ENCODE assay signal across 9 cellular contexts in the genomic region with DNA sequence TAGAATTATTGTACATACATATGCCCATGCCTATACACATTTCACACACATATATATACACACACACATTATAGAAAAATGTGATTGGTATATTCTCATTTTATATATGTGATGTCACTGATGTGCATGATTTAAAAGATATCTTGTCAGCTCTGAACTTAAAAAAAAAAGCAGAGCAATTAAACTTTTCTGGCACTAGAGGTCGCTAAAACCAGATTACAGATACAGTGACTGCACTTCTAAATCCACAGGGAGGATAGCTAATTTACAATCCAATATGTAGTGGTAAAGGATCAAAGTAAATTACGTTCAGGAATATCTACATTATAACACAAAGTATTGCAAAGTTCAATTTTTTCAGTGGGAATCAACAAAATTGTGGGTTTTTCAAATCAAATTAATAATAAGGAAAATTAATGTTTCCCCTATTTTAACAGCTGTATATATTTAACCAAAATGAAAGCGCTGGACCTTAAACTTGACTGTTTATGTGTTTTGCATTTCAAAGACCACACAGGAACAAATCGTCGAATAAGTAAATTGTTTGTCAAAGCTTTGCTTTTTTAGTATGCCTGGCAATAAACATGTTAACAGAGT.
DNase-seq lines count a peak whose midpoint lies in the region; ATAC-seq, FAIRE-seq and TF ChIP-seq lines count a peak whose summit lies in the region.
"Had no signal": no experiment of that assay in that cellular context is flagged by ENCODE, and none has a peak within 500 bp of the region (broad histone marks: within the 10 kb centered on the region; RNA-seq: fewer than 3 reads in every experiment).

No MANE protein-coding gene starts in this region.

- no peak overlapping the region for H2AFZ ChIP-seq in neuronal stem cell (ENCODE audit: low read length)

- H3K9me3 ChIP-seq in BE2C = no peaks in the 10 kb centered on the region
- no peaks in the 10 kb centered on the region for H3K9me3 ChIP-seq in neuronal stem cell (replicated peaks in 1 of 2; ENCODE audit: control insufficient read depth in 2 of 2, insufficient read depth in 1 of 2, low read depth in 1 of 2, low read length in 2 of 2)
- H3K9me3 ChIP-seq in psoas muscle = no peaks in the 10 kb centered on the region

- H3K4me2 ChIP-seq in neuronal stem cell (ENCODE audit: insufficient read depth, low read length, poor library complexity, severe bottlenecking) = no peak overlapping the region

- H3K23ac ChIP-seq in neuronal stem cell (ENCODE audit: low read depth, low read length, poor library complexity) = no peak overlapping the region

- FAIRE-seq in colon (lab: Jason Lieb, UNC) = peak; percentile 18

- no peak overlapping the region for H3K14ac ChIP-seq in neuronal stem cell (ENCODE audit: low read length)

- ATAC-seq in GM21526 (IDR thresholded peaks at IDR 0.05; ENCODE audit: low FRiP score, unreplicated experiment) (no peak), psoas muscle (no peak)

- H2BK12ac ChIP-seq in neuronal stem cell (ENCODE audit: low read length) = no peak overlapping the region

- DNase-seq in BE2C (no peak), H4 (ENCODE audit: low spot score) (peak; percentile 11), NCI-H345 (lab: John Stamatoyannopoulos, UW) (peak; percentile 40), neuronal stem cell (ENCODE audit: low spot score) (peak; percentile 24), GOT3 (lab: John Stamatoyannopoulos, UW) (no peak), psoas muscle (no peak)
- DNase-seq: activated naive CD8-positive, alpha-beta T cell treated with anti-CD3 and anti-CD28 coated beads, Interleukin-2, amount 10 ng/mL, durations not matched to agents 7 days and 5 days had no signal

- no peak overlapping the region for H3K9ac ChIP-seq in neuronal stem cell (ENCODE audit: low read depth, low read length, poor library complexity)

- no peak overlapping the region for H3K4ac ChIP-seq in neuronal stem cell (ENCODE audit: low read length)

- WGBS in neuronal stem cell (ENCODE audit: extremely low coverage in 2 of 2, insufficient read length in 2 of 2, insufficient replicate concordance in 1 of 2), 2 donors = no CpG with 5 or more reads among the region's 5 CpGs
- 24 to 28% (median 27%) methylated on average over 5 of the region's 5 CpGs for WGBS in psoas muscle, 3 donors

- no peak overlapping the region for H4K91ac ChIP-seq in neuronal stem cell (ENCODE audit: low read depth, low read length, poor library complexity)

- H3K4me1 ChIP-seq in BE2C (peaks cover 10% of the 10 kb centered on the region), neuronal stem cell (ENCODE audit: control insufficient read depth in 2 of 2, insufficient read depth in 1 of 2, low read depth in 1 of 2, low read length in 2 of 2) (peaks cover 0 to 2% of the 10 kb centered on the region in 2 donors), psoas muscle (no peaks in the 10 kb centered on the region)

- TF ChIP-seq CTCF in BE2C (IDR thresholded peaks at IDR 0.05; ENCODE audit: low read depth, low read length) (peak; percentile 75), psoas muscle (IDR thresholded peaks at IDR 0.05) (no peak)

- H2BK120ac ChIP-seq in neuronal stem cell (ENCODE audit: low read depth, low read length) = no peak overlapping the region

- H2BK15ac ChIP-seq in neuronal stem cell (ENCODE audit: low read length) = no peak overlapping the region

- no peak overlapping the region for H2BK5ac ChIP-seq in neuronal stem cell (ENCODE audit: low read length)

- H3K27ac ChIP-seq in neuronal stem cell (replicated peaks; ENCODE audit: low read length) (no peak overlapping the region), psoas muscle (no peak overlapping the region)

- H2AK5ac ChIP-seq in neuronal stem cell (ENCODE audit: low read depth, low read length) = no peak overlapping the region

- intact Hi-C loops in psoas muscle (cut with DNase I) = no loop called here

- no peaks in the 10 kb centered on the region for H3K79me1 ChIP-seq in neuronal stem cell (ENCODE audit: low read depth, low read length)

- H3K4me3 ChIP-seq in BE2C (ENCODE audit: low read depth, low read length) (no peak overlapping the region), neuronal stem cell (ENCODE audit: low read length in 2 of 2) (no peak overlapping the region), psoas muscle (no peak overlapping the region)

- no peaks in the 10 kb centered on the region for H3K27me3 ChIP-seq in BE2C
- H3K27me3 ChIP-seq in neuronal stem cell (ENCODE audit: control insufficient read depth in 3 of 3, insufficient read depth in 3 of 3, low read depth in 1 of 3, low read length in 3 of 3) = no peaks in the 10 kb centered on the region
- H3K27me3 ChIP-seq in psoas muscle (ENCODE audit: insufficient read depth in 3 of 3, low read length in 2 of 3) = no peaks in the 10 kb centered on the region

- no peak overlapping the region for H4K8ac ChIP-seq in neuronal stem cell (ENCODE audit: low read depth, low read length)

- no peak overlapping the region for H3K18ac ChIP-seq in neuronal stem cell (ENCODE audit: low read length)

- H3K36me3 ChIP-seq in BE2C (no peaks in the 10 kb centered on the region), neuronal stem cell (replicated peaks in 1 of 2; ENCODE audit: control insufficient read depth in 2 of 2, insufficient read depth in 2 of 2, low read length in 2 of 2) (no peaks in the 10 kb centered on the region), psoas muscle (ENCODE audit: insufficient read depth in 1 of 2, low read depth in 1 of 2) (no peaks in the 10 kb centered on the region)

Comparison
In these comparisons a context has a peak if more than half of its experiments do, and no peak if none do; other contexts are left out.
1. DNase-seq: peak in H4 (single experiment), NCI-H345 (single experiment) and neuronal stem cell (single experiment); none in BE2C (single experiment), GOT3 (single experiment) and psoas muscle (0 of 2).